Comparison of ENCODE assay signal across 10 cellular contexts in genomic region chr9:113591899-113592625, GRCh38.
DNase-seq lines count a peak whose midpoint lies in the region; ATAC-seq, FAIRE-seq and TF ChIP-seq lines count a peak whose summit lies in the region.
"Had no signal": no experiment of that assay in that cellular context is flagged by ENCODE, and none has a peak within 500 bp of the region (broad histone marks: within the 10 kb centered on the region; RNA-seq: fewer than 3 reads in every experiment).

No MANE protein-coding gene starts in this region.

- intact Hi-C loops in CD14-positive monocyte (cut with micrococcal nuclease) = loop anchor here (5.0 kb wide), 2 partner anchors 65 to 315 kb away; partner anchors contain the start of genes CDC26 (in 1 of the 2) and PRPF4 (in 1 of the 2)
- intact Hi-C loops in Caco-2 (cut with micrococcal nuclease; ENCODE audit: unreplicated experiment) = loop anchor here (1.0 to 5.0 kb wide), 3 partner anchors 63 to 145 kb away; no protein-coding TSS in a partner anchor

- H3K4me3 Mint-ChIP-seq in CD14-positive monocyte = no peak overlapping the region
- no peak overlapping the region for H3K4me3 Mint-ChIP-seq in activated naive CD8-positive, alpha-beta T cell treated with anti-CD3 and anti-CD28 coated beads, Interleukin-2, amount 50 U/mL, for 24 hours
- H3K4me3 Mint-ChIP-seq in neural crest cell = peak overlapping the region; percentile 73
- no peak overlapping the region for H3K4me3 Mint-ChIP-seq in Caco-2 (ENCODE audit: unreplicated experiment)
- H3K4me3 Mint-ChIP-seq: activated CD4-positive, alpha-beta memory T cell treated with anti-CD3 and anti-CD28 coated beads, Interleukin-2, amount 10 ng/mL, durations not matched to agents 7 days and 5 days had no signal

- peak overlapping the region in 3 of 7 donors; percentile 10 to 52 (median 36) for H3K27ac Mint-ChIP-seq in CD14-positive monocyte
- peak overlapping the region; percentile 72 for H3K27ac Mint-ChIP-seq in activated naive CD8-positive, alpha-beta T cell treated with anti-CD3 and anti-CD28 coated beads, Interleukin-2, amount 50 U/mL, for 24 hours
- H3K27ac Mint-ChIP-seq in neural crest cell (ENCODE audit: unreplicated experiment) = no peak overlapping the region
- no peak overlapping the region for H3K27ac Mint-ChIP-seq in Caco-2 (ENCODE audit: unreplicated experiment)

- no peaks in the 10 kb centered on the region for H3K9me3 ChIP-seq in Caco-2
- H3K9me3 ChIP-seq: SJCRH30 had no signal

- no peaks in the 10 kb centered on the region for H3K4me1 ChIP-seq in Caco-2

- no peak overlapping the region for H3K4me3 ChIP-seq in Caco-2 (ENCODE audit: low read depth, low read length)
- H3K4me3 ChIP-seq: SJCRH30 had no signal

- POLR2A ChIA-PET in Caco-2 (lab: Charles Lee) = interaction anchor here (0.7 to 1.0 kb wide), 2 partner anchors 31 to 129 kb away, joined by 3 read pairs; partner anchors contain the start of gene RGS3

- no peaks in the 10 kb centered on the region for H3K27me3 Mint-ChIP-seq in CD14-positive monocyte (ENCODE audit: low read depth in 3 of 3)
- no peaks in the 10 kb centered on the region for H3K27me3 Mint-ChIP-seq in activated naive CD8-positive, alpha-beta T cell treated with anti-CD3 and anti-CD28 coated beads, Interleukin-2, amount 50 U/mL, for 24 hours
- H3K27me3 Mint-ChIP-seq in neural crest cell (ENCODE audit: low read depth) = no peaks in the 10 kb centered on the region
- no peaks in the 10 kb centered on the region for H3K27me3 Mint-ChIP-seq in Caco-2 (ENCODE audit: insufficient read depth, unreplicated experiment)
- H3K27me3 Mint-ChIP-seq: activated CD4-positive, alpha-beta memory T cell treated with anti-CD3 and anti-CD28 coated beads, Interleukin-2, amount 10 ng/mL, durations not matched to agents 7 days and 5 days had no signal

- H3K36me3 Mint-ChIP-seq in CD14-positive monocyte (peaks cover 60 to 83% of the 10 kb centered on the region in 2 donors), neural crest cell (ENCODE audit: low read depth) (peaks cover 4% of the 10 kb centered on the region), Caco-2 (ENCODE audit: insufficient read depth, unreplicated experiment) (peaks cover 27% of the 10 kb centered on the region)
- H3K36me3 Mint-ChIP-seq in activated naive CD8-positive, alpha-beta T cell treated with anti-CD3 and anti-CD28 coated beads, Interleukin-2, amount 50 U/mL, for 24 hours (ENCODE audit: low read depth) = peaks cover 22% of the 10 kb centered on the region

- H3K36me3 ChIP-seq in Caco-2 (ENCODE audit: control insufficient read depth, insufficient read depth, low read length) = no peaks in the 10 kb centered on the region

- peak; percentile 19 for TF ChIP-seq CTCF in CD14-positive monocyte (IDR thresholded peaks at IDR 0.05)
- TF ChIP-seq CTCF in neural crest cell (conservative IDR thresholded peaks at IDR 0.05) = no peak
- TF ChIP-seq CTCF in Caco-2 (IDR thresholded peaks at IDR 0.05; ENCODE audit: insufficient read depth in 1 of 2, low read depth in 1 of 2, low read length in 1 of 2, severe bottlenecking in 1 of 2, unreplicated experiment in 1 of 2) = no peak

- no peaks in the 10 kb centered on the region for H3K9me3 Mint-ChIP-seq in CD14-positive monocyte
- H3K9me3 Mint-ChIP-seq in activated naive CD8-positive, alpha-beta T cell treated with anti-CD3 and anti-CD28 coated beads, Interleukin-2, amount 50 U/mL, for 24 hours = no peaks in the 10 kb centered on the region
- no peaks in the 10 kb centered on the region for H3K9me3 Mint-ChIP-seq in neural crest cell
- no peaks in the 10 kb centered on the region for H3K9me3 Mint-ChIP-seq in Caco-2 (ENCODE audit: unreplicated experiment)
- H3K9me3 Mint-ChIP-seq: activated CD4-positive, alpha-beta memory T cell treated with anti-CD3 and anti-CD28 coated beads, Interleukin-2, amount 10 ng/mL, durations not matched to agents 7 days and 5 days had no signal

- ATAC-seq in GM21737 (IDR thresholded peaks at IDR 0.05; ENCODE audit: unreplicated experiment) = peak; percentile 4
- ATAC-seq in activated naive CD8-positive, alpha-beta T cell treated with anti-CD3 and anti-CD28 coated beads, Interleukin-2, amount 50 U/mL, for 24 hours = no peak

- CTCF ChIA-PET in Caco-2 (lab: Charles Lee) = interaction anchor here (0.7 to 9.2 kb wide), 13 partner anchors 11 to 191 kb away, joined by 3 to 191 read pairs (median 7); partner anchors contain the start of gene ALAD

- FAIRE-seq in RCC 7860 (lab: Jason Lieb, UNC) = no peak

- H3K27me3 ChIP-seq in Caco-2 (replicated peaks; ENCODE audit: control insufficient read depth, insufficient read depth, low read length) = no peaks in the 10 kb centered on the region
- H3K27me3 ChIP-seq: SJCRH30 had no signal

- H3K4me1 Mint-ChIP-seq in CD14-positive monocyte (peaks cover 52% of the 10 kb centered on the region), neural crest cell (peaks cover 58% of the 10 kb centered on the region), Caco-2 (ENCODE audit: low read depth, unreplicated experiment) (no peaks in the 10 kb centered on the region)
- peaks cover 42% of the 10 kb centered on the region for H3K4me1 Mint-ChIP-seq in activated naive CD8-positive, alpha-beta T cell treated with anti-CD3 and anti-CD28 coated beads, Interleukin-2, amount 50 U/mL, for 24 hours

- BruUV-seq in Caco-2 (replicated peaks; lab: Mats Ljungman, UMichigan) = no TSS peak

- peak; percentile 32 for DNase-seq in CD14-positive monocyte (ENCODE audit: low spot score)
- DNase-seq in activated naive CD8-positive, alpha-beta T cell treated with anti-CD3 and anti-CD28 coated beads, Interleukin-2, amount 50 U/mL, for 24 hours = no peak
- no peak for DNase-seq in neural crest cell (ENCODE audit: low read depth, low spot score)
- DNase-seq in RCC 7860 (ENCODE audit: low spot score) = no peak
- DNase-seq in Caco-2 = no peak
- DNase-seq in activated gamma-delta T cell (lab: John Stamatoyannopoulos, UW) = no peak
- DNase-seq in NCI-H748 treated with DMSO at 0.1 percent for 48 hours (lab: John Stamatoyannopoulos, UW) = no peak
